ENCODE assay signal across 8 cellular contexts in genomic region chr14:51650721-51651387, GRCh38. TPM values are rescaled to one million over a fixed set of nuclear protein-coding genes. Genes with fewer than 3 reads are reported as not detected.
DNase-seq lines count a peak whose midpoint lies in the region; ATAC-seq and TF ChIP-seq lines count a peak whose summit lies in the region.

No MANE protein-coding gene starts in this region.

- H3K4me3 Mint-ChIP-seq in activated naive CD4-positive, alpha-beta T cell treated with anti-CD3 and anti-CD28 coated beads, Interleukin-2, amount 50 U/mL, for 24 hours, result peak overlapping the region; percentile 76
- H3K4me3 Mint-ChIP-seq in activated T-helper 1 cell treated with anti-CD3 and anti-CD28 coated beads, Interleukin-12 subunit alpha, Interleukin-12 subunit beta, Interleukin-2, Interleukin-4 antibody, amounts not matched to agents 30 ng/mL and 10 ng/mL and 1 ng/mL, durations not matched to agents 14 hours and 24 hours and 36 hours, result peak overlapping the region; percentile 81

- no peaks in the 10 kb centered on the region for H3K36me3 Mint-ChIP-seq in activated naive CD4-positive, alpha-beta T cell treated with anti-CD3 and anti-CD28 coated beads, Interleukin-2, amount 50 U/mL, for 24 hours
- H3K36me3 Mint-ChIP-seq in activated T-helper 1 cell treated with anti-CD3 and anti-CD28 coated beads, Interleukin-12 subunit alpha, Interleukin-12 subunit beta, Interleukin-2, Interleukin-4 antibody, amounts not matched to agents 30 ng/mL and 10 ng/mL and 1 ng/mL, durations not matched to agents 14 hours and 24 hours and 36 hours (ENCODE audit: low read depth), result peaks cover 1% of the 10 kb centered on the region

- no peaks in the 10 kb centered on the region for H3K9me3 Mint-ChIP-seq in activated naive CD4-positive, alpha-beta T cell treated with anti-CD3 and anti-CD28 coated beads, Interleukin-2, amount 50 U/mL, for 24 hours
- H3K9me3 Mint-ChIP-seq in activated T-helper 1 cell treated with anti-CD3 and anti-CD28 coated beads, Interleukin-12 subunit alpha, Interleukin-12 subunit beta, Interleukin-2, Interleukin-4 antibody, amounts not matched to agents 30 ng/mL and 10 ng/mL and 1 ng/mL, durations not matched to agents 14 hours and 24 hours and 36 hours, result no peaks in the 10 kb centered on the region

- H3K27ac Mint-ChIP-seq in activated naive CD4-positive, alpha-beta T cell treated with anti-CD3 and anti-CD28 coated beads, Interleukin-2, amount 50 U/mL, for 24 hours, result peak overlapping the region; percentile 62
- H3K27ac Mint-ChIP-seq in activated T-helper 1 cell treated with anti-CD3 and anti-CD28 coated beads, Interleukin-12 subunit alpha, Interleukin-12 subunit beta, Interleukin-2, Interleukin-4 antibody, amounts not matched to agents 30 ng/mL and 10 ng/mL and 1 ng/mL, durations not matched to agents 14 hours and 24 hours and 36 hours, result peak overlapping the region; percentile 55

- peak in 1 of 2 donors; percentile 1 for ATAC-seq in left cardiac atrium
- no peak for ATAC-seq in GM19035 (IDR thresholded peaks at IDR 0.05; ENCODE audit: unreplicated experiment)

- intact Hi-C loops in activated T-helper 1 cell treated with anti-CD3 and anti-CD28 coated beads, Interleukin-12 subunit alpha, Interleukin-12 subunit beta, Interleukin-2, Interleukin-4 antibody, amounts not matched to agents 30 ng/mL and 10 ng/mL and 1 ng/mL, durations not matched to agents 14 hours and 24 hours and 36 hours (cut with micrococcal nuclease), result loop anchor here (1.0 to 10.0 kb wide), 6 partner anchors 92 to 1084 kb away; partner anchors contain the start of genes GNG2, RTRAF, STYX and TMX1
- intact Hi-C loops in left cardiac atrium (cut with DNase I), result loop anchor here (5.0 to 10.0 kb wide), 3 partner anchors 124 to 369 kb away; no protein-coding TSS in a partner anchor

- no peak for TF ChIP-seq CTCF in retinal pigment epithelial cell (conservative IDR thresholded peaks at IDR 0.05; ENCODE audit: low read depth, low read length)

- peaks cover 5% of the 10 kb centered on the region for H3K27me3 Mint-ChIP-seq in activated naive CD4-positive, alpha-beta T cell treated with anti-CD3 and anti-CD28 coated beads, Interleukin-2, amount 50 U/mL, for 24 hours
- peaks cover 5% of the 10 kb centered on the region for H3K27me3 Mint-ChIP-seq in activated T-helper 1 cell treated with anti-CD3 and anti-CD28 coated beads, Interleukin-12 subunit alpha, Interleukin-12 subunit beta, Interleukin-2, Interleukin-4 antibody, amounts not matched to agents 30 ng/mL and 10 ng/mL and 1 ng/mL, durations not matched to agents 14 hours and 24 hours and 36 hours (ENCODE audit: insufficient read depth)

- no peak for DNase-seq in activated naive CD4-positive, alpha-beta T cell treated with Interleukin-2 at 50 U/mL for 16 hours
- no peak for DNase-seq in activated T-helper 1 cell treated with anti-CD3 and anti-CD28 coated beads, Interleukin-12 subunit alpha, Interleukin-12 subunit beta, Interleukin-2, Interleukin-4 antibody, amounts not matched to agents 30 ng/mL and 10 ng/mL and 1 ng/mL, durations not matched to agents 14 hours and 24 hours and 36 hours (ENCODE audit: low spot score)
- DNase-seq in left cardiac atrium (peak; percentile 43), retinal pigment epithelial cell (ENCODE audit: low read depth) (no peak), NCI-H774 (lab: John Stamatoyannopoulos, UW) (no peak)
- no peak for DNase-seq in stimulated activated CD4-positive, alpha-beta T cell treated with anti-CD3 and anti-CD28 coated beads, Interleukin-4, amount 100 ng/mL, for 4 hours

- peak overlapping the region; percentile 73 for H3K4me3 ChIP-seq in retinal pigment epithelial cell (ENCODE audit: low read length)

- peaks cover 15% of the 10 kb centered on the region for H3K4me1 Mint-ChIP-seq in activated naive CD4-positive, alpha-beta T cell treated with anti-CD3 and anti-CD28 coated beads, Interleukin-2, amount 50 U/mL, for 24 hours
- H3K4me1 Mint-ChIP-seq in activated T-helper 1 cell treated with anti-CD3 and anti-CD28 coated beads, Interleukin-12 subunit alpha, Interleukin-12 subunit beta, Interleukin-2, Interleukin-4 antibody, amounts not matched to agents 30 ng/mL and 10 ng/mL and 1 ng/mL, durations not matched to agents 14 hours and 24 hours and 36 hours (ENCODE audit: low read depth), result peaks cover 18% of the 10 kb centered on the region

RNA-seq across cellular contexts. Expression of gene FRMD6, which starts 0.9 kb away (rescaled TPM):
- total RNA-seq in activated T-helper 1 cell treated with anti-CD3 and anti-CD28 coated beads, Interleukin-12 subunit alpha, Interleukin-12 subunit beta, Interleukin-2, Interleukin-4 antibody, amounts not matched to agents 30 ng/mL and 10 ng/mL and 1 ng/mL, durations not matched to agents 14 hours and 24 hours and 36 hours, result 5.9 and 6.1 TPM in 2 replicates
- total RNA-seq in left cardiac atrium, result 10 to 100 TPM; 11.5 to 17.4 TPM
